10 cellular contexts compared by ENCODE assay signal in the genomic region with DNA sequence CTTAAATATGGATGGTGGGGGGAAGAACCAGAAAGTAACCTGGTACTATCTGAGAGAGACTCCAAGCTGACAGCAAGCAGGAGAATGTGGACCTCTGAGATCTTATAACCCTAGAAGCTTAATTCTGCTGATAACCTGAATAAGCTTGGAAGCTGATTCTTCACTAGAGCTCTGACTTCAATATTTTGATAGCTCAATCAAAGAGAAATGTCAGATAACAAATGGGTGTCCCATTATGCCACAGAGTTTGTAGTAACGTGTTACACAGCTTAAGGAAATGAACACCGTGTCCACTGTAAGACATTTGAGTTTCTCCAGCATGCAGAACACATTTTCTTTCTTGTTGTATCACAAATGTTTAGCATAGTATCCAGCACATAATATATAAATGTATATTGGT.
A peak's percentile ranks its signal among the peaks of the same experiment; 100 is the strongest.
ATAC-seq and TF ChIP-seq lines count a peak whose summit lies in the region.
"Had no signal": no experiment of that assay in that cellular context is flagged by ENCODE, and none has a peak within 500 bp of the region (broad histone marks: within the 10 kb centered on the region; RNA-seq: fewer than 3 reads in every experiment).

No MANE protein-coding gene starts in this region.

- no peak overlapping the region for H3K9ac ChIP-seq in neural cell (ENCODE audit: low read length)
- H3K9ac ChIP-seq: BLaER1; BLaER1 treated with 17β-estradiol and CSF1 and Interleukin-3, amounts not matched to agents 10 nM and 100 nM had no signal

- H3K4me2 ChIP-seq in neural cell (ENCODE audit: low read length): no peak overlapping the region
- H3K4me2 ChIP-seq: A549; BLaER1; BLaER1 treated with 17β-estradiol and CSF1 and Interleukin-3, amounts not matched to agents 10 nM and 100 nM had no signal

- no peaks in the 10 kb centered on the region for H3K36me3 ChIP-seq in neural cell (ENCODE audit: insufficient read depth, low read length)
- H3K36me3 ChIP-seq: BE2C; BLaER1; BLaER1 treated with 17β-estradiol and CSF1 and Interleukin-3, amounts not matched to agents 10 nM and 100 nM had no signal

- no peak for TF ChIP-seq CTCF in neural cell (IDR thresholded peaks at IDR 0.05; ENCODE audit: poor library complexity, severe bottlenecking)

- H3K79me2 ChIP-seq in neural cell (replicated peaks; ENCODE audit: insufficient read depth, low read length): no peaks in the 10 kb centered on the region

- no peak overlapping the region for H2AFZ ChIP-seq in neural cell (ENCODE audit: low read depth, low read length)

- TF ChIP-seq RAD21 in neural cell (conservative IDR thresholded peaks at IDR 0.05): no peak

- H3K27ac ChIP-seq in neural cell (ENCODE audit: low read length): no peak overlapping the region
- H3K27ac ChIP-seq: 22Rv1; A549; BLaER1; BLaER1 treated with 17β-estradiol and CSF1 and Interleukin-3, amounts not matched to agents 10 nM and 100 nM; C4-2B had no signal

- ATAC-seq in GM21737 (IDR thresholded peaks at IDR 0.05; ENCODE audit: unreplicated experiment): no peak
- ATAC-seq: A549; CD8-positive, alpha-beta T cell had no signal

- no peaks in the 10 kb centered on the region for H3K9me3 ChIP-seq in neural cell (ENCODE audit: low read length)
- H3K9me3 ChIP-seq: A549; BE2C; BLaER1; BLaER1 treated with 17β-estradiol and CSF1 and Interleukin-3, amounts not matched to agents 10 nM and 100 nM; Caco-2 had no signal

- peak; percentile 86 for TF ChIP-seq EP300 in neural cell (conservative IDR thresholded peaks at IDR 0.05; ENCODE audit: poor library complexity, severe bottlenecking)

- H3K27me3 ChIP-seq in neural cell (ENCODE audit: insufficient read depth, low read depth, low read length): no peaks in the 10 kb centered on the region
- H3K27me3 ChIP-seq: BE2C; BLaER1; BLaER1 treated with 17β-estradiol and CSF1 and Interleukin-3, amounts not matched to agents 10 nM and 100 nM had no signal

- no peak overlapping the region for H3K4me3 ChIP-seq in neural cell (ENCODE audit: low read length)
- H3K4me3 ChIP-seq: A549; BLaER1; BLaER1 treated with 17β-estradiol and CSF1 and Interleukin-3, amounts not matched to agents 10 nM and 100 nM had no signal

- no peaks in the 10 kb centered on the region for H3K9me2 ChIP-seq in neural cell (ENCODE audit: insufficient read depth, low read length)

- no peaks in the 10 kb centered on the region for H4K20me1 ChIP-seq in neural cell (ENCODE audit: insufficient read depth)
- H4K20me1 ChIP-seq: BLaER1; BLaER1 treated with 17β-estradiol and CSF1 and Interleukin-3, amounts not matched to agents 10 nM and 100 nM had no signal

- no peaks in the 10 kb centered on the region for H3F3A ChIP-seq in neural cell (ENCODE audit: insufficient read depth, low read length, poor library complexity, severe bottlenecking)

TF ChIP-seq in neural cell, 6 proteins besides CTCF, POLR2A, EP300 and RAD21:
- TF ChIP-seq REST (IDR thresholded peaks at IDR 0.05; ENCODE audit: borderline replicate concordance) (no peak), MXI1 (conservative IDR thresholded peaks at IDR 0.05; ENCODE audit: poor library complexity, severe bottlenecking) (no peak), TAF1 (IDR thresholded peaks at IDR 0.05; ENCODE audit: low read depth) (no peak), POLR2AphosphoS5 (IDR thresholded peaks at IDR 0.05) (peak; percentile 90)
